ENCODE assay signal across 9 cellular contexts in genomic region chr2:54560146-54560881, GRCh38.
DNase-seq lines count a peak whose midpoint lies in the region; ATAC-seq, FAIRE-seq and TF ChIP-seq lines count a peak whose summit lies in the region.
"Had no signal": no experiment of that assay in that cellular context is flagged by ENCODE, and none has a peak within 500 bp of the region (broad histone marks: within the 10 kb centered on the region; RNA-seq: fewer than 3 reads in every experiment).

No MANE protein-coding gene starts in this region.

- DNase-seq in DMS53 (lab: John Stamatoyannopoulos, UW), result peak; percentile 68
- DNase-seq in DMS53 treated with DMSO at 0.1 percent for 48 hours (lab: John Stamatoyannopoulos, UW; ENCODE audit: unreplicated experiment), result no peak
- DNase-seq in HTR-8/SVneo (ENCODE audit: insufficient read length, low spot score), result peak; percentile 59
- DNase-seq in fibroblast of gingiva (ENCODE audit: low read depth), result peak; percentile 81
- DNase-seq in D721Med (ENCODE audit: insufficient read length, low spot score), result no peak

- no peaks in the 10 kb centered on the region for H3K9me3 ChIP-seq in neural cell (ENCODE audit: low read length)

- H3K9me2 ChIP-seq in neural cell (ENCODE audit: insufficient read depth, low read length), result no peaks in the 10 kb centered on the region

- H3K36me3 ChIP-seq in neural cell (ENCODE audit: insufficient read depth, low read length), result no peaks in the 10 kb centered on the region

- ATAC-seq in GM21528 (IDR thresholded peaks at IDR 0.05; ENCODE audit: low FRiP score, unreplicated experiment), result peak; percentile 48

- H3K27ac ChIP-seq in VCaP, result peak overlapping the region; percentile 99
- peak overlapping the region; percentile 64 for H3K27ac ChIP-seq in neural cell (ENCODE audit: low read length)

- peak overlapping the region; percentile 88 for H3K4me3 ChIP-seq in neural cell (ENCODE audit: low read length)

- peaks cover 26% of the 10 kb centered on the region for H3K79me2 ChIP-seq in neural cell (replicated peaks; ENCODE audit: insufficient read depth, low read length)

- no peak overlapping the region for H2AFZ ChIP-seq in neural cell (ENCODE audit: low read depth, low read length)

- H4K20me1 ChIP-seq in neural cell (ENCODE audit: insufficient read depth), result no peaks in the 10 kb centered on the region

- TF ChIP-seq CTCF in VCaP (conservative IDR thresholded peaks at IDR 0.05) (no peak), neural cell (IDR thresholded peaks at IDR 0.05; ENCODE audit: poor library complexity, severe bottlenecking) (no peak), D721Med (IDR thresholded peaks at IDR 0.05; ENCODE audit: insufficient read depth, missing control alignments) (no peak)

- no peaks in the 10 kb centered on the region for H3K27me3 ChIP-seq in neural cell (ENCODE audit: insufficient read depth, low read depth, low read length)

- peak overlapping the region; percentile 73 for H3K9ac ChIP-seq in neural cell (ENCODE audit: low read length)

- no peak for FAIRE-seq in HTR-8/SVneo (lab: Jason Lieb, UNC)
- no peak for FAIRE-seq in D721Med (lab: Jason Lieb, UNC)
- FAIRE-seq: A204.1 had no signal

- TF ChIP-seq EP300 in neural cell (conservative IDR thresholded peaks at IDR 0.05; ENCODE audit: poor library complexity, severe bottlenecking), result no peak

- peaks cover 10% of the 10 kb centered on the region for H3F3A ChIP-seq in neural cell (ENCODE audit: insufficient read depth, low read length, poor library complexity, severe bottlenecking)

- TF ChIP-seq RAD21 in neural cell (conservative IDR thresholded peaks at IDR 0.05), result no peak

- peak overlapping the region; percentile 76 for H3K4me2 ChIP-seq in neural cell (ENCODE audit: low read length)

TF ChIP-seq in neural cell, 6 proteins besides CTCF, POLR2A, EP300 and RAD21:
- TF ChIP-seq EZH2 (IDR thresholded peaks at IDR 0.05; ENCODE audit: borderline replicate concordance, insufficient read depth, low read length, poor library complexity, severe bottlenecking) (no peak), MXI1 (conservative IDR thresholded peaks at IDR 0.05; ENCODE audit: poor library complexity, severe bottlenecking) (no peak), POLR2AphosphoS5 (IDR thresholded peaks at IDR 0.05) (no peak), SMC3 (conservative IDR thresholded peaks at IDR 0.05; ENCODE audit: poor library complexity) (no peak), TAF1 (IDR thresholded peaks at IDR 0.05; ENCODE audit: low read depth) (no peak)
- TF ChIP-seq, protein P1, sequence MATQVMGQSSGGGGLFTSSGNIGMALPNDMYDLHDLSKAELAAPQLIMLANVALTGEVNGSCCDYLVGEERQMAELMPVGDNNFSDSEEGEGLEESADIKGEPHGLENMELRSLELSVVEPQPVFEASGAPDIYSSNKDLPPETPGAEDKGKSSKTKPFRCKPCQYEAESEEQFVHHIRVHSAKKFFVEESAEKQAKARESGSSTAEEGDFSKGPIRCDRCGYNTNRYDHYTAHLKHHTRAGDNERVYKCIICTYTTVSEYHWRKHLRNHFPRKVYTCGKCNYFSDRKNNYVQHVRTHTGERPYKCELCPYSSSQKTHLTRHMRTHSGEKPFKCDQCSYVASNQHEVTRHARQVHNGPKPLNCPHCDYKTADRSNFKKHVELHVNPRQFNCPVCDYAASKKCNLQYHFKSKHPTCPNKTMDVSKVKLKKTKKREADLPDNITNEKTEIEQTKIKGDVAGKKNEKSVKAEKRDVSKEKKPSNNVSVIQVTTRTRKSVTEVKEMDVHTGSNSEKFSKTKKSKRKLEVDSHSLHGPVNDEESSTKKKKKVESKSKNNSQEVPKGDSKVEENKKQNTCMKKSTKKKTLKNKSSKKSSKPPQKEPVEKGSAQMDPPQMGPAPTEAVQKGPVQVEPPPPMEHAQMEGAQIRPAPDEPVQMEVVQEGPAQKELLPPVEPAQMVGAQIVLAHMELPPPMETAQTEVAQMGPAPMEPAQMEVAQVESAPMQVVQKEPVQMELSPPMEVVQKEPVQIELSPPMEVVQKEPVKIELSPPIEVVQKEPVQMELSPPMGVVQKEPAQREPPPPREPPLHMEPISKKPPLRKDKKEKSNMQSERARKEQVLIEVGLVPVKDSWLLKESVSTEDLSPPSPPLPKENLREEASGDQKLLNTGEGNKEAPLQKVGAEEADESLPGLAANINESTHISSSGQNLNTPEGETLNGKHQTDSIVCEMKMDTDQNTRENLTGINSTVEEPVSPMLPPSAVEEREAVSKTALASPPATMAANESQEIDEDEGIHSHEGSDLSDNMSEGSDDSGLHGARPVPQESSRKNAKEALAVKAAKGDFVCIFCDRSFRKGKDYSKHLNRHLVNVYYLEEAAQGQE (IDR thresholded peaks at IDR 0.05; ENCODE audit: borderline replicate concordance), result no peak

Comparison
In these comparisons a context has a peak if more than half of its experiments do, and no peak if none do; other contexts are left out.
1. DNase-seq: peak in DMS53 (single experiment), HTR-8/SVneo (single experiment) and fibroblast of gingiva (single experiment); none in DMS53 treated with DMSO at 0.1 percent for 48 hours (single experiment) and D721Med (single experiment).